ENCODE assay signal across 21 cellular contexts in the genomic region with DNA sequence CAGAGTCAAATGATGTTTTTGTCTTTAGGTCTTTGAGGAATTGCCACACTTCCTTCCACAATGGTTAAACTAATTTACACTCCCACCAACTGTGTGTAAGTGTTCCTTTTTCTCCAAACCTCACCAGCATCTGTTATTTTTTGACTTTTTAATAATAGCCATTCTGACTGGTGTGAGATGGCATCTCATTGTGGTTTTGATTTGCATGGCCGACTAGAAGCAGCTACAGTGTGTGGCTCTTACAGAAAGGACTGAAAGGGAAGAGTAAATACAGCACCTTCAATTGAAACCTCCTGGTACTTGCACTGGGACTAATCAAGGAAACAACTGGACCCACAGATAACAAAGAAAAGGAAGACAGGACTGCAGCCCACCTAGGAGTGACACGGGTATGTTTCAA.
"Had no signal": no experiment of that assay in that cellular context is flagged by ENCODE, and none has a peak within 500 bp of the region (broad histone marks: within the 10 kb centered on the region; RNA-seq: fewer than 3 reads in every experiment).

No MANE protein-coding gene starts in this region.

- H3K27ac ChIP-seq: HL-60, KMS-11, RWPE1 had no signal

- H3K9me3 ChIP-seq: SK-N-SH had no signal

- ATAC-seq: Panc1, PC-3 had no signal

- DNase-seq: Kasumi-1; NCI-H1092; NCI-H1436; NCI-H187; NCI-H2029; NCI-H2081 treated with DMSO at 0.1 percent for 48 hours; NCI-H2171; NCI-H226; NCI-H446; NCI-H510A; NCI-H524 treated with DMSO at 0.1 percent for 48 hours; NCI-H69; NCI-H774; NK-92 treated with Interleukin-12 subunit alpha and Interleukin-12 subunit beta, amount 100 ng/mL, for 24 hours; PC-3; SHP77; SK-N-SH had no signal

- H3K9ac ChIP-seq: KMS-11, SK-N-SH had no signal

- H3K4me2 ChIP-seq: KMS-11, SK-N-SH had no signal
